ENCODE assay signal across 10 cellular contexts in the genomic region with DNA sequence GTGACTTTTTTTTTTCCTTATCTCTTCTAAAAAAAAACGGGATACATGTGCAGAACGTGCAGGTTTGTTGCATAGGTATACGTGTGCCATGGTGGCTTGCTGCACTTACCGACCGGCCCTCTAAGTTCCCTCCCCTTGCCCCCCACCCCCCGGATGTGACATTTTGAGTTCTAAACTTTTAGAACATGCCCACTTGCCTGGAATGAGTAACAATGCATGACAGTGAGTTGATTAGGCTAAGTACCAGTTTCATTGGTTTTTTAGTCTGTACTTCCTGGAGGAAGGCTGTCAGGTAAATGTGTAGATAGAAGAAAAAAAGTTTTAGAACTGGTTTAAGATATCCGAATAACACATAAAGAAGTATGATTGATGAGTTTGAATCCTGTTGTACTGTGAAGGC. TPM values are rescaled to one million over a fixed set of nuclear protein-coding genes. Genes with fewer than 3 reads are reported as not detected.
DNase-seq lines count a peak whose midpoint lies in the region; ATAC-seq and TF ChIP-seq lines count a peak whose summit lies in the region.
"Had no signal": no experiment of that assay in that cellular context is flagged by ENCODE, and none has a peak within 500 bp of the region (broad histone marks: within the 10 kb centered on the region; RNA-seq: fewer than 3 reads in every experiment).

No MANE protein-coding gene starts in this region.

- H3F3A ChIP-seq in SK-N-SH (replicated peaks; ENCODE audit: insufficient read depth) = peaks cover 5% of the 10 kb centered on the region

- TF ChIP-seq CTCF in SK-N-SH (IDR thresholded peaks at IDR 0.05) (no peak), hepatocyte (IDR thresholded peaks at IDR 0.05; ENCODE audit: poor library complexity) (no peak)

- H3K27me3 Mint-ChIP-seq in stimulated activated memory B cell treated with anti-CD40 and anti-IgM and Interleukin-4, amounts not matched to agents 10 μg/mL and 1 μg/mL and 100 μg/mL, for 72 hours = no peaks in the 10 kb centered on the region

- H3K4me1 ChIP-seq in SK-N-SH (ENCODE audit: control insufficient read depth in 1 of 2, insufficient read depth in 2 of 2, low read depth in 1 of 2, low read length in 1 of 2) = peaks cover 16 to 37% of the 10 kb centered on the region in 2 experiments; a peak in 3 of 4 replicates
- peaks cover 31% of the 10 kb centered on the region for H3K4me1 ChIP-seq in hepatocyte (ENCODE audit: insufficient read depth)

- ATAC-seq in SK-N-SH treated with all-trans-retinoic acid at 6 μM for 48 hours (no peak), HG03135 (IDR thresholded peaks at IDR 0.05; ENCODE audit: unreplicated experiment) (no peak), HG03175 (IDR thresholded peaks at IDR 0.05; ENCODE audit: unreplicated experiment) (no peak), HG03342 (IDR thresholded peaks at IDR 0.05; ENCODE audit: unreplicated experiment) (no peak)
- ATAC-seq in stimulated activated memory B cell treated with anti-CD40 and anti-IgM and Interleukin-4, amounts not matched to agents 10 μg/mL and 1 μg/mL and 100 μg/mL, for 72 hours = no peak
- ATAC-seq: pancreas had no signal

- H3K9me3 ChIP-seq in SK-N-SH = no peaks in the 10 kb centered on the region
- no peaks in the 10 kb centered on the region for H3K9me3 ChIP-seq in hepatocyte (ENCODE audit: low read depth)
- H3K9me3 ChIP-seq: pancreas had no signal

- H2AFZ ChIP-seq in SK-N-SH (ENCODE audit: low read depth) = no peak overlapping the region
- H2AFZ ChIP-seq in hepatocyte = no peak overlapping the region

- H3K4me2 ChIP-seq in SK-N-SH (peak overlapping the region; percentile 82), hepatocyte (peak overlapping the region; percentile 79)

- TF ChIP-seq EP300 in SK-N-SH (IDR thresholded peaks at IDR 0.05; ENCODE audit: borderline replicate concordance in 1 of 2, low read depth in 1 of 2, low read length in 1 of 2) = no peak

- no peak overlapping the region; a peak in 1 of 4 replicates for H3K27ac ChIP-seq in SK-N-SH (ENCODE audit: low read depth in 2 of 2, low read length in 1 of 2)
- H3K27ac ChIP-seq in hepatocyte = no peak overlapping the region
- H3K27ac ChIP-seq: 22Rv1 had no signal

- H3K9me2 ChIP-seq in SK-N-SH = no peaks in the 10 kb centered on the region
- H3K9me2 ChIP-seq in hepatocyte (replicated peaks; ENCODE audit: insufficient read depth) = no peaks in the 10 kb centered on the region

- H3K36me3 ChIP-seq in SK-N-SH (replicated peaks in 1 of 2; ENCODE audit: control insufficient read depth in 1 of 2, insufficient read depth in 2 of 2, low read length in 1 of 2) = peaks cover 5 to 13% of the 10 kb centered on the region in 2 experiments
- H3K36me3 ChIP-seq in hepatocyte (replicated peaks; ENCODE audit: insufficient read depth, low read depth) = no peaks in the 10 kb centered on the region
- H3K36me3 ChIP-seq: pancreas had no signal

- H3K4me3 Mint-ChIP-seq in stimulated activated memory B cell treated with anti-CD40 and anti-IgM and Interleukin-4, amounts not matched to agents 10 μg/mL and 1 μg/mL and 100 μg/mL, for 72 hours = peak overlapping the region; percentile 69

- H3K4me1 Mint-ChIP-seq in stimulated activated memory B cell treated with anti-CD40 and anti-IgM and Interleukin-4, amounts not matched to agents 10 μg/mL and 1 μg/mL and 100 μg/mL, for 72 hours = peaks cover 64% of the 10 kb centered on the region

- peaks cover 17% of the 10 kb centered on the region for H3K36me3 Mint-ChIP-seq in stimulated activated memory B cell treated with anti-CD40 and anti-IgM and Interleukin-4, amounts not matched to agents 10 μg/mL and 1 μg/mL and 100 μg/mL, for 72 hours

- H4K20me1 ChIP-seq in SK-N-SH (ENCODE audit: insufficient read depth) (peaks cover 71% of the 10 kb centered on the region), hepatocyte (ENCODE audit: insufficient read depth, poor library complexity, severe bottlenecking) (peaks cover 75% of the 10 kb centered on the region)

- H3K4me3 ChIP-seq in SK-N-SH (ENCODE audit: low read depth in 2 of 2, low read length in 1 of 2) (no peak overlapping the region), hepatocyte (no peak overlapping the region)
- H3K4me3 ChIP-seq: pancreas had no signal

- no peaks in the 10 kb centered on the region for H3K9me3 Mint-ChIP-seq in stimulated activated memory B cell treated with anti-CD40 and anti-IgM and Interleukin-4, amounts not matched to agents 10 μg/mL and 1 μg/mL and 100 μg/mL, for 72 hours

- H3K27ac Mint-ChIP-seq in stimulated activated memory B cell treated with anti-CD40 and anti-IgM and Interleukin-4, amounts not matched to agents 10 μg/mL and 1 μg/mL and 100 μg/mL, for 72 hours = peak overlapping the region; percentile 48

- 66% methylated on average over 7 of the region's 7 CpGs for WGBS in SK-N-SH (ENCODE audit: low lambda C conversion rate)
- WGBS in hepatocyte (ENCODE audit: low lambda C conversion rate, missing lambda C conversion rate) = 23% methylated on average over 3 of the region's 7 CpGs

- CTCF ChIA-PET in SK-N-SH (lab: Yijun Ruan, JAX) = interaction anchor here (1.1 to 1.6 kb wide), 2 partner anchors 30 to 112 kb away, joined by 4 to 5 read pairs; partner anchors contain the start of gene NOL11

- POLR2A ChIA-PET in SK-N-SH (lab: Yijun Ruan, JAX) = no interaction called here

- H3K9ac ChIP-seq in SK-N-SH = no peak overlapping the region

- H3K79me2 ChIP-seq in SK-N-SH (ENCODE audit: insufficient read depth) (peaks cover 85% of the 10 kb centered on the region), hepatocyte (peaks cover 85% of the 10 kb centered on the region)

- no peak for TF ChIP-seq RAD21 in SK-N-SH (IDR thresholded peaks at IDR 0.05; ENCODE audit: low read length)

- no peaks in the 10 kb centered on the region for H3K27me3 ChIP-seq in SK-N-SH (ENCODE audit: insufficient read depth)
- H3K27me3 ChIP-seq in hepatocyte = no peaks in the 10 kb centered on the region
- H3K27me3 ChIP-seq: pancreas had no signal

- no peak for DNase-seq in SK-N-SH
- peak; percentile 49 to 62 for DNase-seq in activated CD4-positive, alpha-beta T cell treated with anti-CD3 and anti-CD28 coated beads, Interleukin-2, amount 50 U/mL, for 48 hours
- DNase-seq in hepatocyte (ENCODE audit: low spot score) = no peak
- DNase-seq: pancreas had no signal

TF ChIP-seq in SK-N-SH, 30 proteins besides CTCF, POLR2A, EP300 and RAD21:
- no peak for TF ChIP-seq FOXJ3 (CRISPR knock-in tag; IDR thresholded peaks at IDR 0.05)
- TF ChIP-seq FOXM1 (IDR thresholded peaks at IDR 0.05; ENCODE audit: low read depth) = no peak
- no peak for TF ChIP-seq MEF2A (IDR thresholded peaks at IDR 0.05; ENCODE audit: borderline replicate concordance, low read depth)
- TF ChIP-seq IRF3 (IDR thresholded peaks at IDR 0.05; ENCODE audit: low read depth, low read length) = no peak

TF ChIP-seq in SK-N-SH treated with all-trans-retinoic acid at 6 μM for 48 hours, 23 proteins besides CTCF, POLR2A, EP300 and RAD21:
- no peak for TF ChIP-seq TCF4 (CRISPR knock-in tag; IDR thresholded peaks at IDR 0.05; ENCODE audit: borderline replicate concordance)
- TF ChIP-seq, protein P1, sequence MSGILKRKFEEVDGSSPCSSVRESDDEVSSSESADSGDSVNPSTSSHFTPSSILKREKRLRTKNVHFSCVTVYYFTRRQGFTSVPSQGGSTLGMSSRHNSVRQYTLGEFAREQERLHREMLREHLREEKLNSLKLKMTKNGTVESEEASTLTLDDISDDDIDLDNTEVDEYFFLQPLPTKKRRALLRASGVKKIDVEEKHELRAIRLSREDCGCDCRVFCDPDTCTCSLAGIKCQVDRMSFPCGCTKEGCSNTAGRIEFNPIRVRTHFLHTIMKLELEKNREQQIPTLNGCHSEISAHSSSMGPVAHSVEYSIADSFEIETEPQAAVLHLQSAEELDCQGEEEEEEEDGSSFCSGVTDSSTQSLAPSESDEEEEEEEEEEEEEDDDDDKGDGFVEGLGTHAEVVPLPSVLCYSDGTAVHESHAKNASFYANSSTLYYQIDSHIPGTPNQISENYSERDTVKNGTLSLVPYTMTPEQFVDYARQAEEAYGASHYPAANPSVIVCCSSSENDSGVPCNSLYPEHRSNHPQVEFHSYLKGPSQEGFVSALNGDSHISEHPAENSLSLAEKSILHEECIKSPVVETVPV (CRISPR knock-in tag; IDR thresholded peaks at IDR 0.05) = no peak
- TF ChIP-seq ESRRG (CRISPR knock-in tag; IDR thresholded peaks at IDR 0.05) = no peak
- TF ChIP-seq ISL1 (CRISPR knock-in tag; IDR thresholded peaks at IDR 0.05) = no peak
- no peak for TF ChIP-seq ZC3H10 (CRISPR knock-in tag; IDR thresholded peaks at IDR 0.05)
- TF ChIP-seq, protein P2, sequence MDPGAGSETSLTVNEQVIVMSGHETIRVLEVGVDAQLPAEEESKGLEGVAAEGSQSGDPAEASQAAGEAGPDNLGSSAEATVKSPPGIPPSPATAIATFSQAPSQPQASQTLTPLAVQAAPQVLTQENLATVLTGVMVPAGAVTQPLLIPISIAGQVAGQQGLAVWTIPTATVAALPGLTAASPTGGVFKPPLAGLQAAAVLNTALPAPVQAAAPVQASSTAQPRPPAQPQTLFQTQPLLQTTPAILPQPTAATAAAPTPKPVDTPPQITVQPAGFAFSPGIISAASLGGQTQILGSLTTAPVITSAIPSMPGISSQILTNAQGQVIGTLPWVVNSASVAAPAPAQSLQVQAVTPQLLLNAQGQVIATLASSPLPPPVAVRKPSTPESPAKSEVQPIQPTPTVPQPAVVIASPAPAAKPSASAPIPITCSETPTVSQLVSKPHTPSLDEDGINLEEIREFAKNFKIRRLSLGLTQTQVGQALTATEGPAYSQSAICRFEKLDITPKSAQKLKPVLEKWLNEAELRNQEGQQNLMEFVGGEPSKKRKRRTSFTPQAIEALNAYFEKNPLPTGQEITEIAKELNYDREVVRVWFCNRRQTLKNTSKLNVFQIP (CRISPR knock-in tag; IDR thresholded peaks at IDR 0.05; ENCODE audit: borderline replicate concordance, low read depth) = no peak
- TF ChIP-seq BACH2 (CRISPR knock-in tag; IDR thresholded peaks at IDR 0.05; ENCODE audit: borderline replicate concordance) = no peak
- TF ChIP-seq OSR1 (CRISPR knock-in tag; IDR thresholded peaks at IDR 0.05) = no peak
- TF ChIP-seq ARNTL (CRISPR knock-in tag; IDR thresholded peaks at IDR 0.05; ENCODE audit: borderline replicate concordance, low read depth) = no peak

RNA-seq across cellular contexts. Expression of gene BPTF, which starts 4.0 kb away (rescaled TPM):
- 51.9 and 61.4 TPM in 2 replicates for polyA plus RNA-seq in SK-N-SH (2012; rRNA removed)
- polyA plus RNA-seq in SK-N-SH (2012; cell fraction: cytosol; rRNA removed) = 54.3 and 56.9 TPM in 2 replicates
- polyA plus RNA-seq in SK-N-SH (2012; cell fraction: nucleus; rRNA removed) = 97.5 and 134 TPM in 2 replicates
- 46.3 and 51.9 TPM in 2 replicates for total RNA-seq in hepatocyte
- 38.1 and 48.9 TPM in 2 replicates for polyA plus RNA-seq in hepatocyte

Comparison
In these comparisons a context has a peak if more than half of its experiments do, and no peak if none do; other contexts are left out.
1. DNase-seq: peak in activated CD4-positive, alpha-beta T cell treated with anti-CD3 and anti-CD28 coated beads, Interleukin-2, amount 50 U/mL, for 48 hours (2 of 2); none in SK-N-SH (single experiment) and hepatocyte (single experiment).